In the genomic region with DNA sequence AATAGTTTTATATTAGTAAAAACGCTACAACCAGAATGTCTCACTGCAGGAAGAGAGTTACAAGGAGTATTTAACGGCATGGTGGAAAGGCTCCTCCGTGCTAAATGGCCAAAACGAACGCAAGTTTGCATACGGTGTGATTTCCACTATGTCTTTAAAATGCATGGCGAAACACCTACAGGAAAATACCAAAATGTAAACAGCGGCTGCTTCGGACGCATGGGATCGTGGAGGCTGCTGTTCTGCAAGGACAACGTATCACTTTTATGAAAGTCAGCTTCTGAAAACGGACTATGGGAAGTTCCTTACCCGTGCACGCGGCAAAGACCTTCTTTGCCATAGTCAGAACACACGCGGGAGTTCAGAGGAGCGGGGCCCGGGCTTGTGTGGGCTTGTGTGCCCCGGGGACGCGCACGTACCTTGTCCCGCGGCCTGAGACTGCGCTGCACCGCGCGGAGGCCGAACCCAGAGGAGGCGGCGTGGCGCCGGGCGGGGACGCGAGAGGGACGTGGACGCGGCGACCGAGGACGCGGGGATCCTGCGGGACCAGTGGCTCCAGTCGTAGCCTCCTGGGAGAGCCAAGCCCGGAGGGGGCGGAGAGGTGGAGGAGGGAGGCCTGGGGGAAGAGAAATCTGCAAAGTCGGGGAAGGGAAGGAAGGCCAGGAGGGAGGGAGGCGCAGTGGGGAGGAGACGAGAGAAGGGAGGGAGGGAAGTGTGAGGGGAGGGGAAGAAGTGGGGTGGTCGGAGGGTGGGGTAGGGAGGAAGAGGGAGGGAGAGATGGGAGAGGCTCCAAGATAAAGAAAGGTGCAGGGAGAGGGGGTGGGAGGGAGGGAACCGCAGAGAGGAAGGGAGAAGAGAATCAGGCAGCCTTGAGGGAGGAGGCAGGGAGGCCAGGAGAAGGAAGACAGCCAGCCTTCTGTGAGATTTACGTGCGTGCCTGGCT, we compare ENCODE assay signal across 1 cellular context.
TF ChIP-seq lines count a peak whose summit lies in the region.

Gene CMBL, minus strand, starts transcription at position 697 of the 943 bp plus-strand sequence. CDS start 17,140 bp downstream, outside the sequence.

TF ChIP-seq in HepG2, 621 proteins besides CTCF, POLR2A, EP300 and RAD21 (continued from another document and continues in another):
- TF ChIP-seq PRDM4 (CRISPR knock-in tag; IDR thresholded peaks at IDR 0.05; ENCODE audit: borderline replicate concordance), result no peak
- no peak for TF ChIP-seq ESRRA (CRISPR knock-in tag; IDR thresholded peaks at IDR 0.05; ENCODE audit: low read depth)
- TF ChIP-seq, protein P1, sequence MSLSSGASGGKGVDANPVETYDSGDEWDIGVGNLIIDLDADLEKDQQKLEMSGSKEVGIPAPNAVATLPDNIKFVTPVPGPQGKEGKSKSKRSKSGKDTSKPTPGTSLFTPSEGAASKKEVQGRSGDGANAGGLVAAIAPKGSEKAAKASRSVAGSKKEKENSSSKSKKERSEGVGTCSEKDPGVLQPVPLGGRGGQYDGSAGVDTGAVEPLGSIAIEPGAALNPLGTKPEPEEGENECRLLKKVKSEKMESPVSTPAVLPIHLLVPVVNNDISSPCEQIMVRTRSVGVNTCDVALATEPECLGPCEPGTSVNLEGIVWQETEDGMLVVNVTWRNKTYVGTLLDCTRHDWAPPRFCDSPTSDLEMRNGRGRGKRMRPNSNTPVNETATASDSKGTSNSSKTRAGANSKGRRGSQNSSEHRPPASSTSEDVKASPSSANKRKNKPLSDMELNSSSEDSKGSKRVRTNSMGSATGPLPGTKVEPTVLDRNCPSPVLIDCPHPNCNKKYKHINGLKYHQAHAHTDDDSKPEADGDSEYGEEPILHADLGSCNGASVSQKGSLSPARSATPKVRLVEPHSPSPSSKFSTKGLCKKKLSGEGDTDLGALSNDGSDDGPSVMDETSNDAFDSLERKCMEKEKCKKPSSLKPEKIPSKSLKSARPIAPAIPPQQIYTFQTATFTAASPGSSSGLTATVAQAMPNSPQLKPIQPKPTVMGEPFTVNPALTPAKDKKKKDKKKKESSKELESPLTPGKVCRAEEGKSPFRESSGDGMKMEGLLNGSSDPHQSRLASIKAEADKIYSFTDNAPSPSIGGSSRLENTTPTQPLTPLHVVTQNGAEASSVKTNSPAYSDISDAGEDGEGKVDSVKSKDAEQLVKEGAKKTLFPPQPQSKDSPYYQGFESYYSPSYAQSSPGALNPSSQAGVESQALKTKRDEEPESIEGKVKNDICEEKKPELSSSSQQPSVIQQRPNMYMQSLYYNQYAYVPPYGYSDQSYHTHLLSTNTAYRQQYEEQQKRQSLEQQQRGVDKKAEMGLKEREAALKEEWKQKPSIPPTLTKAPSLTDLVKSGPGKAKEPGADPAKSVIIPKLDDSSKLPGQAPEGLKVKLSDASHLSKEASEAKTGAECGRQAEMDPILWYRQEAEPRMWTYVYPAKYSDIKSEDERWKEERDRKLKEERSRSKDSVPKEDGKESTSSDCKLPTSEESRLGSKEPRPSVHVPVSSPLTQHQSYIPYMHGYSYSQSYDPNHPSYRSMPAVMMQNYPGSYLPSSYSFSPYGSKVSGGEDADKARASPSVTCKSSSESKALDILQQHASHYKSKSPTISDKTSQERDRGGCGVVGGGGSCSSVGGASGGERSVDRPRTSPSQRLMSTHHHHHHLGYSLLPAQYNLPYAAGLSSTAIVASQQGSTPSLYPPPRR (CRISPR knock-in tag; IDR thresholded peaks at IDR 0.05; ENCODE audit: borderline replicate concordance), result no peak
- no peak for TF ChIP-seq STAG1 (CRISPR knock-in tag; IDR thresholded peaks at IDR 0.05)
- TF ChIP-seq TBX2 (CRISPR knock-in tag; IDR thresholded peaks at IDR 0.05; ENCODE audit: borderline replicate concordance), result peak; percentile 56; the same call in 1 of the 2 replicates
- TF ChIP-seq CEBPG (CRISPR knock-in tag; IDR thresholded peaks at IDR 0.05), result no peak
- TF ChIP-seq SKIL (CRISPR knock-in tag; IDR thresholded peaks at IDR 0.05; ENCODE audit: borderline replicate concordance), result 0 out of 2 replicates have a peak, but pooled peaks have one; percentile 17
- 0 out of 2 replicates have a peak, but pooled peaks have one; percentile 14 for TF ChIP-seq ZMYM4 (CRISPR knock-in tag; IDR thresholded peaks at IDR 0.05)
- peak; percentile 26; the same call in 1 of the 2 replicates for TF ChIP-seq ARNT2 (CRISPR knock-in tag; IDR thresholded peaks at IDR 0.05; ENCODE audit: low read depth)
- no peak for TF ChIP-seq HNRNPL (IDR thresholded peaks at IDR 0.05; ENCODE audit: low read depth, low read length)
- no peak for TF ChIP-seq ZNF235 (CRISPR knock-in tag; IDR thresholded peaks at IDR 0.05; ENCODE audit: borderline replicate concordance)
- TF ChIP-seq PRMT3 (CRISPR knock-in tag; IDR thresholded peaks at IDR 0.05; ENCODE audit: borderline replicate concordance, low read depth), result no peak
- no peak for TF ChIP-seq MAFG (CRISPR knock-in tag; IDR thresholded peaks at IDR 0.05)
- no peak for TF ChIP-seq GATAD2A (CRISPR knock-in tag; IDR thresholded peaks at IDR 0.05)
- TF ChIP-seq TOPORS (CRISPR knock-in tag; IDR thresholded peaks at IDR 0.05), result no peak
- no peak for TF ChIP-seq U2AF2 (IDR thresholded peaks at IDR 0.05; ENCODE audit: low read depth, low read length)
- TF ChIP-seq NFRKB (IDR thresholded peaks at IDR 0.05), result no peak
- no peak for TF ChIP-seq NR2F6 (IDR thresholded peaks at IDR 0.05)
- TF ChIP-seq NR2F6 (CRISPR knock-in tag; IDR thresholded peaks at IDR 0.05), result peak; percentile 15; the same call in 1 of the 2 replicates
- TF ChIP-seq ZNF33B (CRISPR knock-in tag; IDR thresholded peaks at IDR 0.05), result no peak
- no peak for TF ChIP-seq THRA (CRISPR knock-in tag; IDR thresholded peaks at IDR 0.05; ENCODE audit: borderline replicate concordance)
- TF ChIP-seq TARDBP (CRISPR knock-in tag; IDR thresholded peaks at IDR 0.05), result no peak
- TF ChIP-seq MED8 (CRISPR knock-in tag; IDR thresholded peaks at IDR 0.05; ENCODE audit: insufficient replicate concordance), result no peak
- TF ChIP-seq ZNF251 (CRISPR knock-in tag; IDR thresholded peaks at IDR 0.05), result no peak
- no peak for TF ChIP-seq CBX1 (IDR thresholded peaks at IDR 0.05; ENCODE audit: low read depth)
- TF ChIP-seq, protein P2, sequence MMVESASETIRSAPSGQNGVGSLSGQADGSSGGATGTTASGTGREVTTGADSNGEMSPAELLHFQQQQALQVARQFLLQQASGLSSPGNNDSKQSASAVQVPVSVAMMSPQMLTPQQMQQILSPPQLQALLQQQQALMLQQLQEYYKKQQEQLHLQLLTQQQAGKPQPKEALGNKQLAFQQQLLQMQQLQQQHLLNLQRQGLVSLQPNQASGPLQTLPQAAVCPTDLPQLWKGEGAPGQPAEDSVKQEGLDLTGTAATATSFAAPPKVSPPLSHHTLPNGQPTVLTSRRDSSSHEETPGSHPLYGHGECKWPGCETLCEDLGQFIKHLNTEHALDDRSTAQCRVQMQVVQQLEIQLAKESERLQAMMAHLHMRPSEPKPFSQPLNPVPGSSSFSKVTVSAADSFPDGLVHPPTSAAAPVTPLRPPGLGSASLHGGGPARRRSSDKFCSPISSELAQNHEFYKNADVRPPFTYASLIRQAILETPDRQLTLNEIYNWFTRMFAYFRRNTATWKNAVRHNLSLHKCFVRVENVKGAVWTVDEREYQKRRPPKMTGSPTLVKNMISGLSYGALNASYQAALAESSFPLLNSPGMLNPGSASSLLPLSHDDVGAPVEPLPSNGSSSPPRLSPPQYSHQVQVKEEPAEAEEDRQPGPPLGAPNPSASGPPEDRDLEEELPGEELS (CRISPR knock-in tag; IDR thresholded peaks at IDR 0.05), result 0 out of 2 replicates have a peak, but pooled peaks have one; percentile 14
- no peak for TF ChIP-seq ZBTB3 (CRISPR knock-in tag; IDR thresholded peaks at IDR 0.05; ENCODE audit: borderline replicate concordance, low read depth)
- TF ChIP-seq HOXA9 (CRISPR knock-in tag; IDR thresholded peaks at IDR 0.05; ENCODE audit: borderline replicate concordance), result peak; percentile 68; the same call in 1 of the 2 replicates
- TF ChIP-seq MYC (CRISPR knock-in tag; IDR thresholded peaks at IDR 0.05; ENCODE audit: borderline replicate concordance), result peak; percentile 82
- no peak for TF ChIP-seq ZSCAN12 (CRISPR knock-in tag; IDR thresholded peaks at IDR 0.05)
- TF ChIP-seq ZBTB34 (CRISPR knock-in tag; IDR thresholded peaks at IDR 0.05), result no peak
- no peak for TF ChIP-seq MAZ (IDR thresholded peaks at IDR 0.05; ENCODE audit: borderline replicate concordance, low read depth, low read length)
- TF ChIP-seq MAZ (CRISPR knock-in tag; IDR thresholded peaks at IDR 0.05; ENCODE audit: low read depth), result peak; percentile 86
- TF ChIP-seq ZNF3 (CRISPR knock-in tag; IDR thresholded peaks at IDR 0.05), result no peak
- no peak for TF ChIP-seq ZNF20 (CRISPR knock-in tag; IDR thresholded peaks at IDR 0.05)
- no peak for TF ChIP-seq SRF (IDR thresholded peaks at IDR 0.05; ENCODE audit: low read depth, low read length)
- no peak for TF ChIP-seq PREB (CRISPR knock-in tag; IDR thresholded peaks at IDR 0.05)
- TF ChIP-seq, protein P3, sequence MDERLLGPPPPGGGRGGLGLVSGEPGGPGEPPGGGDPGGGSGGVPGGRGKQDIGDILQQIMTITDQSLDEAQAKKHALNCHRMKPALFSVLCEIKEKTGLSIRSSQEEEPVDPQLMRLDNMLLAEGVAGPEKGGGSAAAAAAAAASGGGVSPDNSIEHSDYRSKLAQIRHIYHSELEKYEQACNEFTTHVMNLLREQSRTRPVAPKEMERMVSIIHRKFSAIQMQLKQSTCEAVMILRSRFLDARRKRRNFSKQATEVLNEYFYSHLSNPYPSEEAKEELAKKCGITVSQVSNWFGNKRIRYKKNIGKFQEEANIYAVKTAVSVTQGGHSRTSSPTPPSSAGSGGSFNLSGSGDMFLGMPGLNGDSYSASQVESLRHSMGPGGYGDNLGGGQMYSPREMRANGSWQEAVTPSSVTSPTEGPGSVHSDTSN (CRISPR knock-in tag; IDR thresholded peaks at IDR 0.05), result no peak
- no peak for TF ChIP-seq ZNF160 (CRISPR knock-in tag; IDR thresholded peaks at IDR 0.05)
- peak; percentile 70; the same call in 1 of the 2 replicates for TF ChIP-seq RNF2 (conservative IDR thresholded peaks at IDR 0.05; ENCODE audit: low read depth)
- TF ChIP-seq TEAD3 (CRISPR knock-in tag; optimal IDR thresholded peaks at IDR 0.05; ENCODE audit: borderline replicate concordance), result peak; percentile 33
